In the genomic region with DNA sequence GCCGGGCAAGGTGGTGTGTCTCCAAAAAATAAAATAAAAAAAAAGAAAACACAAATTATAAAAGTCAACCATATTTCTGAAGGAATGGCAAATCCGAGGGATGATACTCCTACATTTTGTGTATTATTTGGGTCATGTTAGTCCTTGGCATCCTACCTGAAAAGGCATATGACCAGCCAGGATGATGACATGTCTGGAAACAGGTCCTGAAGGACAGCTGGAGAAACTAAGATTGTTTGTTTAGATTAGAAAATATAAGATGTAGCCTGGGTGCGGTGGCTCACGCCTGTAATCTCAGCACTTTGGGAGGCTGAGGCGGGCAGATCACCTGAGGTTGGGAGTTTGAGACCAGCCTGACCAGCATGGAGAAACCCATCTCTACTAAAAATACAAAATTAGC, we compare ENCODE assay signal across 1 cellular context.
TF ChIP-seq lines count a peak whose summit lies in the region.

No MANE protein-coding gene starts in this region.

TF ChIP-seq in K562, 482 proteins besides CTCF, POLR2A, EP300 and RAD21:
- TF ChIP-seq SMAD1 (IDR thresholded peaks at IDR 0.05; ENCODE audit: low read depth, low read length, partially characterized antibody) (no peak), ZNF347 (CRISPR knock-in tag; IDR thresholded peaks at IDR 0.05; ENCODE audit: low read depth) (no peak), CEBPG (CRISPR knock-in tag; IDR thresholded peaks at IDR 0.05) (peak; percentile 30; the same call in 1 of the 2 replicates), CEBPG (tag; conservative IDR thresholded peaks at IDR 0.05 in 1 of 2, IDR thresholded peaks at IDR 0.05 in 1 of 2) (no peak), ARHGAP35 (IDR thresholded peaks at IDR 0.05; ENCODE audit: partially characterized antibody) (no peak), PRPF4 (IDR thresholded peaks at IDR 0.05; ENCODE audit: insufficient read depth, low read depth, low read length, poor library complexity, severe bottlenecking) (no peak), ZNF253 (CRISPR knock-in tag; conservative IDR thresholded peaks at IDR 0.05) (no peak), ZNF644 (tag; IDR thresholded peaks at IDR 0.05; ENCODE audit: low read depth) (no peak), SMC3 (conservative IDR thresholded peaks at IDR 0.05; ENCODE audit: insufficient read depth, low read depth, low read length) (no peak), PHB2 (IDR thresholded peaks at IDR 0.05; ENCODE audit: low read depth) (no peak), MYC (IDR thresholded peaks at IDR 0.05; ENCODE audit: low read depth, low read length) (peak; percentile 23; the same call in 1 of the 2 replicates), MYC (CRISPR knock-in tag; IDR thresholded peaks at IDR 0.05; ENCODE audit: borderline replicate concordance, low read depth) (no peak), TRIM24 (IDR thresholded peaks at IDR 0.05) (peak; percentile 58 to 86; a peak in 2 of 4 replicates), FOXJ2 (tag; IDR thresholded peaks at IDR 0.05) (no peak), ZEB2 (IDR thresholded peaks at IDR 0.05) (0 out of 2 replicates have a peak, but pooled peaks have one; percentile 37), ZNF586 (CRISPR knock-in tag; conservative IDR thresholded peaks at IDR 0.05) (no peak), ZKSCAN1 (IDR thresholded peaks at IDR 0.05; ENCODE audit: low read depth, low read length) (no peak)
- TF ChIP-seq, protein P1, sequence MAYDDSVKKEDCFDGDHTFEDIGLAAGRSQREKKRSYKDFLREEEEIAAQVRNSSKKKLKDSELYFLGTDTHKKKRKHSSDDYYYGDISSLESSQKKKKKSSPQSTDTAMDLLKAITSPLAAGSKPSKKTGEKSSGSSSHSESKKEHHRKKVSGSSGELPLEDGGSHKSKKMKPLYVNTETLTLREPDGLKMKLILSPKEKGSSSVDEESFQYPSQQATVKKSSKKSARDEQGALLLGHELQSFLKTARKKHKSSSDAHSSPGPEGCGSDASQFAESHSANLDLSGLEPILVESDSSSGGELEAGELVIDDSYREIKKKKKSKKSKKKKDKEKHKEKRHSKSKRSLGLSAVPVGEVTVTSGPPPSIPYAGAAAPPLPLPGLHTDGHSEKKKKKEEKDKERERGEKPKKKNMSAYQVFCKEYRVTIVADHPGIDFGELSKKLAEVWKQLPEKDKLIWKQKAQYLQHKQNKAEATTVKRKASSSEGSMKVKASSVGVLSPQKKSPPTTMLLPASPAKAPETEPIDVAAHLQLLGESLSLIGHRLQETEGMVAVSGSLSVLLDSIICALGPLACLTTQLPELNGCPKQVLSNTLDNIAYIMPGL (CRISPR knock-in tag; IDR thresholded peaks at IDR 0.05), result no peak
- TF ChIP-seq, protein P2, sequence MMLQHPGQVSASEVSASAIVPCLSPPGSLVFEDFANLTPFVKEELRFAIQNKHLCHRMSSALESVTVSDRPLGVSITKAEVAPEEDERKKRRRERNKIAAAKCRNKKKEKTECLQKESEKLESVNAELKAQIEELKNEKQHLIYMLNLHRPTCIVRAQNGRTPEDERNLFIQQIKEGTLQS (IDR thresholded peaks at IDR 0.05), result peak; percentile 44; the same call in 1 of the 2 replicates
- TF ChIP-seq, protein P2 (CRISPR knock-in tag; conservative IDR thresholded peaks at IDR 0.05), result no peak
- TF ChIP-seq, protein P3, sequence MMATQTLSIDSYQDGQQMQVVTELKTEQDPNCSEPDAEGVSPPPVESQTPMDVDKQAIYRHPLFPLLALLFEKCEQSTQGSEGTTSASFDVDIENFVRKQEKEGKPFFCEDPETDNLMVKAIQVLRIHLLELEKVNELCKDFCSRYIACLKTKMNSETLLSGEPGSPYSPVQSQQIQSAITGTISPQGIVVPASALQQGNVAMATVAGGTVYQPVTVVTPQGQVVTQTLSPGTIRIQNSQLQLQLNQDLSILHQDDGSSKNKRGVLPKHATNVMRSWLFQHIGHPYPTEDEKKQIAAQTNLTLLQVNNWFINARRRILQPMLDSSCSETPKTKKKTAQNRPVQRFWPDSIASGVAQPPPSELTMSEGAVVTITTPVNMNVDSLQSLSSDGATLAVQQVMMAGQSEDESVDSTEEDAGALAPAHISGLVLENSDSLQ (IDR thresholded peaks at IDR 0.05), result peak; percentile 48; the same call in 1 of the 2 replicates
